ENCODE assay signal across 11 cellular contexts in genomic region chr5:157324237-157324636, GRCh38. TPM values are rescaled to one million over a fixed set of nuclear protein-coding genes. Genes with fewer than 3 reads are reported as not detected.
DNase-seq lines count a peak whose midpoint lies in the region; ATAC-seq, FAIRE-seq and TF ChIP-seq lines count a peak whose summit lies in the region.
"Had no signal": no experiment of that assay in that cellular context is flagged by ENCODE, and none has a peak within 500 bp of the region (broad histone marks: within the 10 kb centered on the region; RNA-seq: fewer than 3 reads in every experiment).

No MANE protein-coding gene starts in this region.

- H3K36me3 ChIP-seq in CD8-positive, alpha-beta T cell (ENCODE audit: insufficient read depth, low read length), result peaks cover 84% of the 10 kb centered on the region
- H3K36me3 ChIP-seq in kidney epithelial cell (ENCODE audit: control insufficient read depth, insufficient read depth, low read length), result peaks cover 1% of the 10 kb centered on the region

- H3K4me1 Mint-ChIP-seq in CD8-positive, alpha-beta T cell (ENCODE audit: low read depth), result peaks cover 23% of the 10 kb centered on the region
- peaks cover 27% of the 10 kb centered on the region for H3K4me1 Mint-ChIP-seq in activated CD8-positive, alpha-beta T cell treated with anti-CD3 and anti-CD28 coated beads, Interleukin-2, amount 10 ng/mL, durations not matched to agents 7 days and 5 days (ENCODE audit: low read depth)

- no peaks in the 10 kb centered on the region for H3K27me3 ChIP-seq in CD8-positive, alpha-beta T cell (ENCODE audit: insufficient read depth, low read length)
- H3K27me3 ChIP-seq in kidney epithelial cell (ENCODE audit: control insufficient read depth, insufficient read depth, low read length), result no peaks in the 10 kb centered on the region

- peaks cover 92% of the 10 kb centered on the region for H3K36me3 Mint-ChIP-seq in CD8-positive, alpha-beta T cell
- peaks cover 90% of the 10 kb centered on the region for H3K36me3 Mint-ChIP-seq in activated CD8-positive, alpha-beta T cell treated with anti-CD3 and anti-CD28 coated beads, Interleukin-2, amount 10 ng/mL, durations not matched to agents 7 days and 5 days (ENCODE audit: low read depth)

- H3K4me3 ChIP-seq in CD8-positive, alpha-beta T cell (ENCODE audit: low read depth, low read length), result no peak overlapping the region
- no peak overlapping the region for H3K4me3 ChIP-seq in kidney epithelial cell (ENCODE audit: low read depth, low read length)

- TF ChIP-seq CTCF in CD8-positive, alpha-beta T cell (IDR thresholded peaks at IDR 0.05), result no peak
- peak; percentile 31 for TF ChIP-seq CTCF in kidney epithelial cell (IDR thresholded peaks at IDR 0.05; ENCODE audit: insufficient read depth, low read length, poor library complexity, severe bottlenecking)

- no peak for TF ChIP-seq POLR2A in GM12891 (IDR thresholded peaks at IDR 0.05; ENCODE audit: low read depth, low read length)

- ATAC-seq in CD8-positive, alpha-beta T cell, result no peak
- ATAC-seq in activated CD8-positive, alpha-beta T cell treated with anti-CD3 and anti-CD28 coated beads, Interleukin-2, amount 10 ng/mL, durations not matched to agents 7 days and 5 days, result no peak
- no peak for ATAC-seq in GM21825 (IDR thresholded peaks at IDR 0.05; ENCODE audit: unreplicated experiment)

- DNase-seq in CD8-positive, alpha-beta T cell, result no peak
- DNase-seq in GM12891 (ENCODE audit: insufficient read length, low spot score), result no peak
- DNase-seq in activated CD8-positive, alpha-beta T cell treated with anti-CD3 and anti-CD28 coated beads, Interleukin-2, amount 10 ng/mL, durations not matched to agents 7 days and 5 days, result no peak
- no peak for DNase-seq in kidney epithelial cell (ENCODE audit: low read depth)
- no peak for DNase-seq in GDM1 (lab: John Stamatoyannopoulos, UW)
- no peak for DNase-seq in Kasumi-1 (lab: John Stamatoyannopoulos, UW)
- DNase-seq: NCI-H446 treated with DMSO at 0.1 percent for 48 hours; stimulated activated CD4-positive, alpha-beta T cell treated with anti-CD3 and anti-CD28 coated beads, Interleukin-4, amount 100 ng/mL, for 4 hours had no signal

- no peaks in the 10 kb centered on the region for H3K9me3 ChIP-seq in CD8-positive, alpha-beta T cell (ENCODE audit: low read length)

- CTCF ChIA-PET in CD8-positive, alpha-beta T cell (lab: Charles Lee), result interaction anchor here (0.7 to 2.9 kb wide), 3 partner anchors 16 to 19 kb away, joined by 3 to 11 read pairs (median 5); no protein-coding TSS in a partner anchor
- CTCF ChIA-PET in activated CD8-positive, alpha-beta T cell treated with anti-CD3 and anti-CD28 coated beads, Interleukin-2, amount 10 ng/mL, durations not matched to agents 7 days and 5 days (lab: Charles Lee), result interaction anchor here (0.6 to 6.6 kb wide), 11 partner anchors 8 to 419 kb away, joined by 3 to 78 read pairs (median 4); partner anchors contain the start of genes LSM11 and THG1L

- no peak for FAIRE-seq in GM12891 (lab: Jason Lieb, UNC)
- FAIRE-seq: frontal cortex had no signal

- no peaks in the 10 kb centered on the region for H3K9me3 Mint-ChIP-seq in CD8-positive, alpha-beta T cell
- H3K9me3 Mint-ChIP-seq in activated CD8-positive, alpha-beta T cell treated with anti-CD3 and anti-CD28 coated beads, Interleukin-2, amount 10 ng/mL, durations not matched to agents 7 days and 5 days (ENCODE audit: insufficient read depth), result no peaks in the 10 kb centered on the region
- H3K9me3 Mint-ChIP-seq: T-helper 1 cell treated with Interleukin-12 subunit alpha and Interleukin-12 subunit beta and Interleukin-4 antibody, amounts not matched to agents 30 μg/mL and 1 μg/mL, for 36 hours had no signal

- no peaks in the 10 kb centered on the region for H3K27me3 Mint-ChIP-seq in CD8-positive, alpha-beta T cell (ENCODE audit: low read depth)
- H3K27me3 Mint-ChIP-seq in activated CD8-positive, alpha-beta T cell treated with anti-CD3 and anti-CD28 coated beads, Interleukin-2, amount 10 ng/mL, durations not matched to agents 7 days and 5 days (ENCODE audit: low read depth), result no peaks in the 10 kb centered on the region

- H3K27ac ChIP-seq in CD8-positive, alpha-beta T cell (ENCODE audit: low read depth, low read length), result no peak overlapping the region

- POLR2A ChIA-PET in CD8-positive, alpha-beta T cell (lab: Charles Lee), result no interaction called here
- POLR2A ChIA-PET in activated CD8-positive, alpha-beta T cell treated with anti-CD3 and anti-CD28 coated beads, Interleukin-2, amount 10 ng/mL, durations not matched to agents 7 days and 5 days (lab: Charles Lee), result interaction anchor here (0.9 to 1.2 kb wide), 2 partner anchors 33 to 182 kb away, joined by 3 to 4 read pairs; partner anchors contain the start of gene MED7

- H3K27ac Mint-ChIP-seq in CD8-positive, alpha-beta T cell, result peak overlapping the region; percentile 29
- H3K27ac Mint-ChIP-seq in activated CD8-positive, alpha-beta T cell treated with anti-CD3 and anti-CD28 coated beads, Interleukin-2, amount 10 ng/mL, durations not matched to agents 7 days and 5 days, result peak overlapping the region; percentile 44

- H3K4me1 ChIP-seq in CD8-positive, alpha-beta T cell (ENCODE audit: insufficient read depth, low read length), result peaks cover 20% of the 10 kb centered on the region

- no peak overlapping the region for H3K4me3 Mint-ChIP-seq in CD8-positive, alpha-beta T cell
- H3K4me3 Mint-ChIP-seq in activated CD8-positive, alpha-beta T cell treated with anti-CD3 and anti-CD28 coated beads, Interleukin-2, amount 10 ng/mL, durations not matched to agents 7 days and 5 days, result no peak overlapping the region
- H3K4me3 Mint-ChIP-seq: T-helper 1 cell treated with Interleukin-12 subunit alpha and Interleukin-12 subunit beta and Interleukin-4 antibody, amounts not matched to agents 30 μg/mL and 1 μg/mL, for 36 hours had no signal

- intact Hi-C loops in CD8-positive, alpha-beta T cell (cut with DNase I, micrococcal nuclease), result no loop called here

TF ChIP-seq in GM12891, 5 proteins besides CTCF, POLR2A, EP300 and RAD21:
- TF ChIP-seq SPI1 (IDR thresholded peaks at IDR 0.05; ENCODE audit: low read depth, low read length) (0 out of 2 replicates have a peak, but pooled peaks have one; percentile 18), POU2F2 (IDR thresholded peaks at IDR 0.05; ENCODE audit: low read depth, low read length) (no peak)

RNA-seq across cellular contexts. Expression of gene CYFIP2, which starts 58.3 kb away (rescaled TPM):
- total RNA-seq in CD8-positive, alpha-beta T cell, result 100 to 1,000 TPM; 270 to 304 TPM
- 99.2 TPM for polyA plus RNA-seq in GM12891 (2012; ENCODE audit: low read depth, missing spikeins)
- 100 to 1,000 TPM; 512 to 516 TPM for total RNA-seq in activated CD8-positive, alpha-beta T cell treated with anti-CD3 and anti-CD28 coated beads, Interleukin-2, amount 10 ng/mL, durations not matched to agents 7 days and 5 days
- 93.5 and 99.9 TPM in 2 replicates for total RNA-seq in kidney epithelial cell
